In genomic region chr3:31179768-31180167, GRCh38 we compare ENCODE assay signal across 28 cellular contexts.
"Had no signal": no experiment of that assay in that cellular context is flagged by ENCODE, and none has a peak within 500 bp of the region (broad histone marks: within the 10 kb centered on the region; RNA-seq: fewer than 3 reads in every experiment).

No MANE protein-coding gene starts in this region.

- H3K79me2 ChIP-seq: parathyroid adenoma had no signal

- H3K4me2 ChIP-seq: neural progenitor cell, smooth muscle cell had no signal

- H3K36me3 ChIP-seq: neural progenitor cell, ovary, spleen, suprapubic skin, tibial artery, transverse colon, upper lobe of right lung, uterus had no signal

- H3K27me3 ChIP-seq: neural progenitor cell, ovary, spleen, suprapubic skin, testis, tibial artery, transverse colon, upper lobe of right lung, uterus had no signal

- H2AFZ ChIP-seq: neural progenitor cell, parathyroid adenoma had no signal

- H3K4me3 ChIP-seq: neural progenitor cell, ovary, psoas muscle, skin epidermis, smooth muscle cell, spleen, suprapubic skin, testis, tibial artery, transverse colon, upper lobe of right lung, uterus had no signal

- H3K4me1 ChIP-seq: neural progenitor cell, parathyroid adenoma, psoas muscle, testis, upper lobe of right lung, uterus had no signal

- DNase-seq: natural killer cell; occipital lobe; ovary; posterior cingulate gyrus; psoas muscle; right cardiac atrium; spleen; stimulated activated CD4-positive, alpha-beta T cell treated with anti-CD3 and anti-CD28 coated beads, Interleukin-12 subunit alpha, Interleukin-12 subunit beta, amount 100 ng/mL, for 4 hours; stimulated activated CD4-positive, alpha-beta T cell treated with anti-CD3 and anti-CD28 coated beads, Interleukin-1b, Interleukin-23, amount 100 ng/mL, for 48 hours; stimulated activated CD4-positive, alpha-beta T cell treated with anti-CD3 and anti-CD28 coated beads, Interleukin-4, amount 100 ng/mL, for 1 hour; stimulated activated CD4-positive, alpha-beta T cell treated with anti-CD3 and anti-CD28 coated beads, Interleukin-4, amount 100 ng/mL, for 4 hours; stimulated activated CD8-positive, alpha-beta memory T cell treated with anti-CD3 and anti-CD28 coated beads, Interleukin-4, amount 100 ng/mL, for 48 hours; stimulated activated naive CD4-positive, alpha-beta T cell; stimulated activated naive CD8-positive, alpha-beta T cell treated with anti-CD3 and anti-CD28 coated beads, Interleukin-15, amount 100 ng/mL, for 72 hours; stimulated activated naive CD8-positive, alpha-beta T cell treated with anti-CD3 and anti-CD28 coated beads, Interleukin-15, Interleukin-2, amounts not matched to agents 100 U/mL and 50 U/mL, for 24 hours; substantia nigra; testis; tibial artery; transverse colon; upper lobe of right lung; uterus had no signal

- ATAC-seq: natural killer cell; psoas muscle; right cardiac atrium; sciatic nerve; stimulated activated memory B cell treated with anti-CD40 and anti-IgM and Interleukin-4, amounts not matched to agents 10 μg/mL and 1 μg/mL and 100 μg/mL, for 72 hours; stimulated activated naive CD8-positive, alpha-beta T cell treated with anti-CD3 and anti-CD28 coated beads, Interleukin-15, amount 100 ng/mL, for 72 hours; stimulated activated naive CD8-positive, alpha-beta T cell treated with anti-CD3 and anti-CD28 coated beads, Interleukin-15, Interleukin-2, amounts not matched to agents 100 U/mL and 50 U/mL, for 24 hours; upper lobe of right lung had no signal

- H3K9me3 ChIP-seq: ovary, psoas muscle, spleen, suprapubic skin, testis, tibial artery, transverse colon, upper lobe of right lung, uterus had no signal

- H3K9ac ChIP-seq: neural progenitor cell, parathyroid adenoma had no signal

- H3K27ac ChIP-seq: neural progenitor cell, ovary, parathyroid adenoma, psoas muscle, skin epidermis, spleen, suprapubic skin, testis, tibial artery, transverse colon, upper lobe of right lung, uterus had no signal
